Comparison of ENCODE assay signal across 26 cellular contexts in genomic region chr20:24962182-24962492, GRCh38. TPM values are rescaled to one million over a fixed set of nuclear protein-coding genes. Genes with fewer than 3 reads are reported as not detected.
DNase-seq lines count a peak whose midpoint lies in the region; ATAC-seq and TF ChIP-seq lines count a peak whose summit lies in the region.
"Had no signal": no experiment of that assay in that cellular context is flagged by ENCODE, and none has a peak within 500 bp of the region (broad histone marks: within the 10 kb centered on the region; RNA-seq: fewer than 3 reads in every experiment).

No MANE protein-coding gene starts in this region.

- no peak for ATAC-seq in activated naive CD4-positive, alpha-beta T cell treated with anti-CD3 and anti-CD28 coated beads, Interleukin-2, amount 50 U/mL, for 72 hours
- ATAC-seq in activated CD8-positive, alpha-beta T cell treated with anti-CD3 and anti-CD28 coated beads, Interleukin-2, amount 10 ng/mL, durations not matched to agents 7 days and 5 days: no peak
- no peak for ATAC-seq in HG02981 (IDR thresholded peaks at IDR 0.05; ENCODE audit: unreplicated experiment)
- ATAC-seq: heart right ventricle, Panc1, psoas muscle had no signal

- no peaks in the 10 kb centered on the region for H3K9me3 Mint-ChIP-seq in activated naive CD4-positive, alpha-beta T cell treated with anti-CD3 and anti-CD28 coated beads, Interleukin-2, amount 50 U/mL, for 72 hours
- H3K9me3 Mint-ChIP-seq in activated naive CD4-positive, alpha-beta T cell treated with anti-CD3 and anti-CD28 coated beads, Interleukin-2, amount 10 ng/mL, durations not matched to agents 7 days and 5 days: no peaks in the 10 kb centered on the region
- H3K9me3 Mint-ChIP-seq in activated CD8-positive, alpha-beta T cell treated with anti-CD3 and anti-CD28 coated beads, Interleukin-2, amount 10 ng/mL, durations not matched to agents 7 days and 5 days (ENCODE audit: insufficient read depth): no peaks in the 10 kb centered on the region
- no peaks in the 10 kb centered on the region for H3K9me3 Mint-ChIP-seq in endothelial cell (ENCODE audit: unreplicated experiment)

- H3K27ac Mint-ChIP-seq in activated naive CD4-positive, alpha-beta T cell treated with anti-CD3 and anti-CD28 coated beads, Interleukin-2, amount 50 U/mL, for 72 hours: peak overlapping the region; percentile 83 to 87
- no peak overlapping the region for H3K27ac Mint-ChIP-seq in activated naive CD4-positive, alpha-beta T cell treated with anti-CD3 and anti-CD28 coated beads, Interleukin-2, amount 10 ng/mL, durations not matched to agents 7 days and 5 days
- H3K27ac Mint-ChIP-seq in activated CD8-positive, alpha-beta T cell treated with anti-CD3 and anti-CD28 coated beads, Interleukin-2, amount 10 ng/mL, durations not matched to agents 7 days and 5 days: peak overlapping the region; percentile 30
- H3K27ac Mint-ChIP-seq in endothelial cell (ENCODE audit: unreplicated experiment): no peak overlapping the region

- no peaks in the 10 kb centered on the region for H3K27me3 Mint-ChIP-seq in activated naive CD4-positive, alpha-beta T cell treated with anti-CD3 and anti-CD28 coated beads, Interleukin-2, amount 10 ng/mL, durations not matched to agents 7 days and 5 days
- H3K27me3 Mint-ChIP-seq in activated CD8-positive, alpha-beta T cell treated with anti-CD3 and anti-CD28 coated beads, Interleukin-2, amount 10 ng/mL, durations not matched to agents 7 days and 5 days (ENCODE audit: low read depth): no peaks in the 10 kb centered on the region
- no peaks in the 10 kb centered on the region for H3K27me3 Mint-ChIP-seq in endothelial cell (ENCODE audit: unreplicated experiment)

- peaks cover 2% of the 10 kb centered on the region for H3K4me1 Mint-ChIP-seq in activated naive CD4-positive, alpha-beta T cell treated with anti-CD3 and anti-CD28 coated beads, Interleukin-2, amount 10 ng/mL, durations not matched to agents 7 days and 5 days
- H3K4me1 Mint-ChIP-seq in activated CD8-positive, alpha-beta T cell treated with anti-CD3 and anti-CD28 coated beads, Interleukin-2, amount 10 ng/mL, durations not matched to agents 7 days and 5 days (ENCODE audit: low read depth): peaks cover 13% of the 10 kb centered on the region
- H3K4me1 Mint-ChIP-seq in endothelial cell (ENCODE audit: unreplicated experiment): no peaks in the 10 kb centered on the region

- POLR2A ChIA-PET in activated CD8-positive, alpha-beta T cell treated with anti-CD3 and anti-CD28 coated beads, Interleukin-2, amount 10 ng/mL, durations not matched to agents 7 days and 5 days (lab: Charles Lee): no interaction called here

- no peak overlapping the region for H3K4me3 Mint-ChIP-seq in activated naive CD4-positive, alpha-beta T cell treated with anti-CD3 and anti-CD28 coated beads, Interleukin-2, amount 10 ng/mL, durations not matched to agents 7 days and 5 days
- H3K4me3 Mint-ChIP-seq in activated CD8-positive, alpha-beta T cell treated with anti-CD3 and anti-CD28 coated beads, Interleukin-2, amount 10 ng/mL, durations not matched to agents 7 days and 5 days: no peak overlapping the region
- H3K4me3 Mint-ChIP-seq in endothelial cell (ENCODE audit: unreplicated experiment): peak overlapping the region; percentile 63

- DNase-seq in activated naive CD4-positive, alpha-beta T cell treated with anti-CD3 and anti-CD28 coated beads, Interleukin-2, amount 50 U/mL, for 72 hours (ENCODE audit: low spot score in 2 of 2): no peak
- no peak for DNase-seq in activated naive CD4-positive, alpha-beta T cell treated with anti-CD3 and anti-CD28 coated beads, Interleukin-2, amount 10 ng/mL, durations not matched to agents 7 days and 5 days
- DNase-seq in activated CD8-positive, alpha-beta T cell treated with anti-CD3 and anti-CD28 coated beads, Interleukin-2, amount 10 ng/mL, durations not matched to agents 7 days and 5 days: no peak
- DNase-seq in endothelial cell (ENCODE audit: low spot score) (no peak), mesenteric fat pad (ENCODE audit: low spot score) (no peak), NCI-H345 treated with DMSO at 0.1 percent for 48 hours (lab: John Stamatoyannopoulos, UW; ENCODE audit: unreplicated experiment) (no peak)
- DNase-seq: ACHN; activated CD4-positive, alpha-beta T cell treated with anti-CD3 and anti-CD28 coated beads for 1 hour; activated naive CD4-positive, alpha-beta T cell; Calu3; effector CD4-positive, alpha-beta T cell; foreskin fibroblast; heart right ventricle; mammary epithelial cell; NCI-H1436 treated with DMSO at 0.1 percent for 48 hours; nucleus accumbens; psoas muscle; SIG-M5; SW 1271 had no signal

- peaks cover 5 to 10% of the 10 kb centered on the region in 2 donors for H3K36me3 Mint-ChIP-seq in activated naive CD4-positive, alpha-beta T cell treated with anti-CD3 and anti-CD28 coated beads, Interleukin-2, amount 50 U/mL, for 72 hours
- peaks cover 49% of the 10 kb centered on the region for H3K36me3 Mint-ChIP-seq in activated naive CD4-positive, alpha-beta T cell treated with anti-CD3 and anti-CD28 coated beads, Interleukin-2, amount 10 ng/mL, durations not matched to agents 7 days and 5 days
- peaks cover 67% of the 10 kb centered on the region for H3K36me3 Mint-ChIP-seq in activated CD8-positive, alpha-beta T cell treated with anti-CD3 and anti-CD28 coated beads, Interleukin-2, amount 10 ng/mL, durations not matched to agents 7 days and 5 days (ENCODE audit: low read depth)
- H3K36me3 Mint-ChIP-seq in endothelial cell (ENCODE audit: low read depth, unreplicated experiment): peaks cover 19% of the 10 kb centered on the region

- CTCF ChIA-PET in activated naive CD4-positive, alpha-beta T cell treated with anti-CD3 and anti-CD28 coated beads, Interleukin-2, amount 10 ng/mL, durations not matched to agents 7 days and 5 days (lab: Charles Lee): interaction anchor here (4.2 kb wide), 1 partner anchor 31 kb away, joined by 18 read pairs; no protein-coding TSS in a partner anchor
- CTCF ChIA-PET in activated CD8-positive, alpha-beta T cell treated with anti-CD3 and anti-CD28 coated beads, Interleukin-2, amount 10 ng/mL, durations not matched to agents 7 days and 5 days (lab: Charles Lee): interaction anchor here (0.6 kb wide), 1 partner anchor 678 kb away, joined by 3 read pairs; no protein-coding TSS in a partner anchor

- no peak for TF ChIP-seq CTCF in endothelial cell (IDR thresholded peaks at IDR 0.05; ENCODE audit: unreplicated experiment)

RNA-seq across cellular contexts. Expression of gene CST7, which starts 13.1 kb away (rescaled TPM):
- 10 to 100 TPM; 29.8 to 50.3 TPM for total RNA-seq in activated naive CD4-positive, alpha-beta T cell treated with anti-CD3 and anti-CD28 coated beads, Interleukin-2, amount 50 U/mL, for 72 hours
- 10 to 100 TPM; 43.9 to 47.5 TPM for total RNA-seq in activated CD8-positive, alpha-beta T cell treated with anti-CD3 and anti-CD28 coated beads, Interleukin-2, amount 10 ng/mL, durations not matched to agents 7 days and 5 days
- not detected for total RNA-seq in endothelial cell (ENCODE audit: unreplicated experiment)
- 11.5 TPM for total RNA-seq in mesenteric fat pad
- total RNA-seq: ascending aorta, Calu3, H1, HT-29, mammary epithelial cell, MCF 10A, urinary bladder had no signal

RNA-seq across cellular contexts. Expression of gene APMAP, which starts 30.4 kb away (rescaled TPM):
- 10 to 100 TPM; 33.7 to 57.6 TPM for total RNA-seq in activated naive CD4-positive, alpha-beta T cell treated with anti-CD3 and anti-CD28 coated beads, Interleukin-2, amount 50 U/mL, for 72 hours
- 10 to 100 TPM; 43.2 to 44.0 TPM for total RNA-seq in activated CD8-positive, alpha-beta T cell treated with anti-CD3 and anti-CD28 coated beads, Interleukin-2, amount 10 ng/mL, durations not matched to agents 7 days and 5 days
- 95.2 TPM for total RNA-seq in endothelial cell (ENCODE audit: unreplicated experiment)
- 166 TPM for total RNA-seq in mesenteric fat pad

Comparison
In these comparisons a context has a peak if more than half of its experiments do, and no peak if none do; other contexts are left out.
1. H3K27ac Mint-ChIP-seq: peak in activated naive CD4-positive, alpha-beta T cell treated with anti-CD3 and anti-CD28 coated beads, Interleukin-2, amount 50 U/mL, for 72 hours (2 of 2) and activated CD8-positive, alpha-beta T cell treated with anti-CD3 and anti-CD28 coated beads, Interleukin-2, amount 10 ng/mL, durations not matched to agents 7 days and 5 days (single experiment); none in activated naive CD4-positive, alpha-beta T cell treated with anti-CD3 and anti-CD28 coated beads, Interleukin-2, amount 10 ng/mL, durations not matched to agents 7 days and 5 days (single experiment) and endothelial cell (single experiment).
2. RNA of gene CST7, which starts 13.1 kb away (total RNA-seq): 29.8 to 50.3 TPM in activated naive CD4-positive, alpha-beta T cell treated with anti-CD3 and anti-CD28 coated beads, Interleukin-2, amount 50 U/mL, for 72 hours, 43.9 to 47.5 TPM in activated CD8-positive, alpha-beta T cell treated with anti-CD3 and anti-CD28 coated beads, Interleukin-2, amount 10 ng/mL, durations not matched to agents 7 days and 5 days and 11.5 TPM in mesenteric fat pad (single experiment); not detected in endothelial cell (single experiment); every median in the first group is over 10 times any median in the second.